ENCODE assay signal across 26 cellular contexts in the genomic region with DNA sequence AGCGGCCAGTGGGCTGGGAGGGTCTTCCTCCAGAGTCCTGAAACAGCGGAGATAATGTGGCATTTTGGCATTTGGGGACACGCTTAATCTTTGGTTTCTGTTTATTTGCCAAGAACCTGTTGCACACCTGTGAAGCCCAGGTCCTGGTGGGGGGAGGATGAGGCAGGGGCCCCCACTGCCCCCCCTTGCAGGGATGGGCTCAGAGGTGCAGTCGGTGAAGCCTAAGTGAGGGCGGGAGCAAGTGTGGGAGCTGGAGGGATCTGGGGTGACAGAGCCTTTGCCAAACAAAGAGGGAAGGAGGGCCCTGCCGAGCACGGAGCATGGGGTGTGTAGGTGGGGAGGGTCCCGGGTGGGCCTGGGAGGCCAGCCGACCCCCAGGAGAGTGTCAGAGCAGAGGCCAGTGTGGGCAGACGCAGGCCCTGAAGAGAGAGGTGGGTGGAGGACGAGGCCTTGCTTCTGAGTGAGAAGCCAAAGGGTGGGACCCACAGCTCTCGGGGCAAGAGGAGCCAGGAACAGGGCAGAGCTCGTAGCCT.
"Had no signal": no experiment of that assay in that cellular context is flagged by ENCODE, and none has a peak within 500 bp of the region (broad histone marks: within the 10 kb centered on the region; RNA-seq: fewer than 3 reads in every experiment).

No MANE protein-coding gene starts in this region.

- H3K36me3 Mint-ChIP-seq: mesothelial cell of epicardium; naive B cell; naive thymus-derived CD8-positive, alpha-beta T cell had no signal

- H3K9me3 ChIP-seq: esophagus muscularis mucosa, gastroesophageal sphincter, heart right ventricle, left ventricle myocardium inferior, lower lobe of right lung, mucosa of descending colon had no signal

- H3K4me1 ChIP-seq: foreskin keratinocyte, lower lobe of right lung had no signal

- H3K4me3 ChIP-seq: coronary artery, dorsolateral prefrontal cortex, esophagus muscularis mucosa, gastroesophageal sphincter, heart right ventricle, left ventricle myocardium inferior, lower lobe of right lung, mucosa of descending colon had no signal

- H3K27ac ChIP-seq: coronary artery, dorsolateral prefrontal cortex, esophagus muscularis mucosa, foreskin keratinocyte, gastroesophageal sphincter, heart right ventricle, left ventricle myocardium inferior, lower lobe of right lung had no signal

- H3K36me3 ChIP-seq: esophagus muscularis mucosa, gastroesophageal sphincter, heart right ventricle, left ventricle myocardium inferior, lower lobe of right lung had no signal

- ATAC-seq: foreskin keratinocyte; gastroesophageal sphincter; heart right ventricle; left colon; left lobe of liver; lower lobe of right lung; mucosa of descending colon; naive thymus-derived CD8-positive, alpha-beta T cell had no signal

- DNase-seq: dermis blood vessel endothelial cell; dorsolateral prefrontal cortex; effector CD4-positive, alpha-beta T cell; effector memory CD4-positive, alpha-beta T cell; foreskin keratinocyte; head of caudate nucleus; hippocampal formation; kidney glomerular epithelial cell; left colon; left ventricle myocardium inferior; lower lobe of right lung; mesenchymal stem cell; mucosa of descending colon; naive B cell; naive thymus-derived CD8-positive, alpha-beta T cell had no signal

- H3K27ac Mint-ChIP-seq: mesothelial cell of epicardium; naive B cell; naive thymus-derived CD8-positive, alpha-beta T cell had no signal

- H3K4me1 Mint-ChIP-seq: naive B cell; naive thymus-derived CD8-positive, alpha-beta T cell had no signal

- H3K9me3 Mint-ChIP-seq: mesothelial cell of epicardium; naive thymus-derived CD8-positive, alpha-beta T cell had no signal

- FAIRE-seq: colon, endothelial cell of umbilical vein, frontal cortex, islet of Langerhans, keratinocyte had no signal

- H3K4me3 Mint-ChIP-seq: mesothelial cell of epicardium; naive B cell; naive thymus-derived CD8-positive, alpha-beta T cell had no signal
